1 cellular context compared by ENCODE assay signal in the genomic region with DNA sequence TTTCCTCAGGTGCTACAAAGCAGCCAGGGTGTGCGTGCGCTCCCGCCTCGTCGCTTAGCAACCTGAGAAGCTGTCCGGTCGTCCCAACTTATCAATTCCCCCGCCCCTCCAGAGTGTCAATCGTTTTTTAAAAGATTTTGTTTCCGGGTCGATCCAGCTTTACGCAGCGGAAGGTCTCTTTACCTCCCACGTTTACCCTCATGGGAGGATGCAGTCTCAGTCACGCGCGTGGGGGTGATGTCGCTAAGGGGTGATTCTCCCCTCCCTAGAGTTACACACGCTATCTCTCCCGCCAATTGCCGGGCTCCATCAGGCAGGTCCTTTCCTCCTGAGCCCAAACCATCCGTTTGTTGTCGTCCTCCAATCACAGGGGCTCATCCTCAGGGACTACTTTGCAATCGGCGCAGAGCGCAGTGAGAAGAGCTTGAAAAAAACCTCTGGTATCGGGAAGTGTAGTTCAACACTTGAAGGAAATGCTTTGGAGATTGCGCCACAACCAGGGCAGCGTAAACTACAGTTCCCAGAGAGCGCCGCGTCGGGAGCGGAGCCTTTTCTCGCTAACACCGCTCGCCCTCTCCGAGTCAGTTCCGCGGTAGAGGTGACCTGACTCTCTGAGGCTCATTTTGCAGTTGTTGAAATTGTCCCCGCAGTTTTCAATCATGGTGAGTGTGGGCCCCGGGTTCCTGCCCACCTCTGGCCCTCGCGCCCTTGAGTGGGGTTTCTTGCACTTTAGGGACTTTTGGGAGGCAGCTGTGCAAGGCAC.
TF ChIP-seq lines count a peak whose summit lies in the region.

Gene MDH1 (plus strand): TSS at position 579 of the 763 bp plus-strand sequence. CDS start 81 bp downstream, at position 660.
Gene WDPCP (minus strand): TSS at position 93 of the 763 bp plus-strand sequence. CDS start 206 bp downstream, outside the sequence.

TF ChIP-seq in K562, 482 proteins besides CTCF, POLR2A, EP300 and RAD21 (continued from another document and continues in another):
- TF ChIP-seq ZNF592 (IDR thresholded peaks at IDR 0.05) (peak; percentile 96), TCF15 (CRISPR knock-in tag; IDR thresholded peaks at IDR 0.05) (0 out of 2 replicates have a peak, but pooled peaks have one; percentile 5), ILF3 (IDR thresholded peaks at IDR 0.05; ENCODE audit: borderline replicate concordance) (no peak), POLR3G (IDR thresholded peaks at IDR 0.05; ENCODE audit: extremely low read depth, insufficient read length, insufficient replicate concordance) (no peak), SMAD2 (IDR thresholded peaks at IDR 0.05; ENCODE audit: low read depth, low read length) (no peak), XRCC4 (IDR thresholded peaks at IDR 0.05; ENCODE audit: extremely low read depth, insufficient read depth, insufficient read length) (no peak), FOXK1 (CRISPR knock-in tag; IDR thresholded peaks at IDR 0.05; ENCODE audit: borderline replicate concordance) (no peak), ZNF431 (CRISPR knock-in tag; IDR thresholded peaks at IDR 0.05) (no peak), BACH1 (tag; IDR thresholded peaks at IDR 0.05) (peak; percentile 90), HDAC8 (tag; IDR thresholded peaks at IDR 0.05) (peak; percentile 50; the same call in 1 of the 2 replicates), DDX20 (tag; IDR thresholded peaks at IDR 0.05; ENCODE audit: low read depth) (no peak), KLF1 (tag; IDR thresholded peaks at IDR 0.05) (0 out of 2 replicates have a peak, but pooled peaks have one; percentile 35), AFF4 (CRISPR knock-in tag; IDR thresholded peaks at IDR 0.05) (no peak; the same call in 1 of the 2 replicates), LCOR (CRISPR knock-in tag; IDR thresholded peaks at IDR 0.05) (peak; percentile 99), CHAMP1 (IDR thresholded peaks at IDR 0.05) (peak; percentile 52; the same call in 1 of the 2 replicates), MEF2D (tag; conservative IDR thresholded peaks at IDR 0.05; ENCODE audit: low read depth) (no peak; the same call in 1 of the 2 replicates)
- TF ChIP-seq, protein P1, sequence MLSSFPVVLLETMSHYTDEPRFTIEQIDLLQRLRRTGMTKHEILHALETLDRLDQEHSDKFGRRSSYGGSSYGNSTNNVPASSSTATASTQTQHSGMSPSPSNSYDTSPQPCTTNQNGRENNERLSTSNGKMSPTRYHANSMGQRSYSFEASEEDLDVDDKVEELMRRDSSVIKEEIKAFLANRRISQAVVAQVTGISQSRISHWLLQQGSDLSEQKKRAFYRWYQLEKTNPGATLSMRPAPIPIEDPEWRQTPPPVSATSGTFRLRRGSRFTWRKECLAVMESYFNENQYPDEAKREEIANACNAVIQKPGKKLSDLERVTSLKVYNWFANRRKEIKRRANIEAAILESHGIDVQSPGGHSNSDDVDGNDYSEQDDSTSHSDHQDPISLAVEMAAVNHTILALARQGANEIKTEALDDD (IDR thresholded peaks at IDR 0.05) = 0 out of 2 replicates have a peak, but pooled peaks have one; percentile 17
- TF ChIP-seq, protein P2, sequence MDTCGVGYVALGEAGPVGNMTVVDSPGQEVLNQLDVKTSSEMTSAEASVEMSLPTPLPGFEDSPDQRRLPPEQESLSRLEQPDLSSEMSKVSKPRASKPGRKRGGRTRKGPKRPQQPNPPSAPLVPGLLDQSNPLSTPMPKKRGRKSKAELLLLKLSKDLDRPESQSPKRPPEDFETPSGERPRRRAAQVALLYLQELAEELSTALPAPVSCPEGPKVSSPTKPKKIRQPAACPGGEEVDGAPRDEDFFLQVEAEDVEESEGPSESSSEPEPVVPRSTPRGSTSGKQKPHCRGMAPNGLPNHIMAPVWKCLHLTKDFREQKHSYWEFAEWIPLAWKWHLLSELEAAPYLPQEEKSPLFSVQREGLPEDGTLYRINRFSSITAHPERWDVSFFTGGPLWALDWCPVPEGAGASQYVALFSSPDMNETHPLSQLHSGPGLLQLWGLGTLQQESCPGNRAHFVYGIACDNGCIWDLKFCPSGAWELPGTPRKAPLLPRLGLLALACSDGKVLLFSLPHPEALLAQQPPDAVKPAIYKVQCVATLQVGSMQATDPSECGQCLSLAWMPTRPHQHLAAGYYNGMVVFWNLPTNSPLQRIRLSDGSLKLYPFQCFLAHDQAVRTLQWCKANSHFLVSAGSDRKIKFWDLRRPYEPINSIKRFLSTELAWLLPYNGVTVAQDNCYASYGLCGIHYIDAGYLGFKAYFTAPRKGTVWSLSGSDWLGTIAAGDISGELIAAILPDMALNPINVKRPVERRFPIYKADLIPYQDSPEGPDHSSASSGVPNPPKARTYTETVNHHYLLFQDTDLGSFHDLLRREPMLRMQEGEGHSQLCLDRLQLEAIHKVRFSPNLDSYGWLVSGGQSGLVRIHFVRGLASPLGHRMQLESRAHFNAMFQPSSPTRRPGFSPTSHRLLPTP (IDR thresholded peaks at IDR 0.05; ENCODE audit: borderline replicate concordance, extremely low read depth, insufficient read length) = no peak
- TF ChIP-seq, protein P3, sequence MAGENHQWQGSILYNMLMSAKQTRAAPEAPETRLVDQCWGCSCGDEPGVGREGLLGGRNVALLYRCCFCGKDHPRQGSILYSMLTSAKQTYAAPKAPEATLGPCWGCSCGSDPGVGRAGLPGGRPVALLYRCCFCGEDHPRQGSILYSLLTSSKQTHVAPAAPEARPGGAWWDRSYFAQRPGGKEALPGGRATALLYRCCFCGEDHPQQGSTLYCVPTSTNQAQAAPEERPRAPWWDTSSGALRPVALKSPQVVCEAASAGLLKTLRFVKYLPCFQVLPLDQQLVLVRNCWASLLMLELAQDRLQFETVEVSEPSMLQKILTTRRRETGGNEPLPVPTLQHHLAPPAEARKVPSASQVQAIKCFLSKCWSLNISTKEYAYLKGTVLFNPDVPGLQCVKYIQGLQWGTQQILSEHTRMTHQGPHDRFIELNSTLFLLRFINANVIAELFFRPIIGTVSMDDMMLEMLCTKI (IDR thresholded peaks at IDR 0.05; ENCODE audit: partially characterized antibody) = no peak
- TF ChIP-seq, protein P4, sequence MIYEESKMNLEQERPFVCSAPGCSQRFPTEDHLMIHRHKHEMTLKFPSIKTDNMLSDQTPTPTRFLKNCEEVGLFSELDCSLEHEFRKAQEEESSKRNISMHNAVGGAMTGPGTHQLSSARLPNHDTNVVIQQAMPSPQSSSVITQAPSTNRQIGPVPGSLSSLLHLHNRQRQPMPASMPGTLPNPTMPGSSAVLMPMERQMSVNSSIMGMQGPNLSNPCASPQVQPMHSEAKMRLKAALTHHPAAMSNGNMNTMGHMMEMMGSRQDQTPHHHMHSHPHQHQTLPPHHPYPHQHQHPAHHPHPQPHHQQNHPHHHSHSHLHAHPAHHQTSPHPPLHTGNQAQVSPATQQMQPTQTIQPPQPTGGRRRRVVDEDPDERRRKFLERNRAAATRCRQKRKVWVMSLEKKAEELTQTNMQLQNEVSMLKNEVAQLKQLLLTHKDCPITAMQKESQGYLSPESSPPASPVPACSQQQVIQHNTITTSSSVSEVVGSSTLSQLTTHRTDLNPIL (CRISPR knock-in tag; IDR thresholded peaks at IDR 0.05) = no peak; the same call in 1 of the 2 replicates
- TF ChIP-seq, protein P5, sequence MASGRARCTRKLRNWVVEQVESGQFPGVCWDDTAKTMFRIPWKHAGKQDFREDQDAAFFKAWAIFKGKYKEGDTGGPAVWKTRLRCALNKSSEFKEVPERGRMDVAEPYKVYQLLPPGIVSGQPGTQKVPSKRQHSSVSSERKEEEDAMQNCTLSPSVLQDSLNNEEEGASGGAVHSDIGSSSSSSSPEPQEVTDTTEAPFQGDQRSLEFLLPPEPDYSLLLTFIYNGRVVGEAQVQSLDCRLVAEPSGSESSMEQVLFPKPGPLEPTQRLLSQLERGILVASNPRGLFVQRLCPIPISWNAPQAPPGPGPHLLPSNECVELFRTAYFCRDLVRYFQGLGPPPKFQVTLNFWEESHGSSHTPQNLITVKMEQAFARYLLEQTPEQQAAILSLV (tag; IDR thresholded peaks at IDR 0.05) = peak; percentile 68
